ENCODE assay signal across 14 cellular contexts in the genomic region with DNA sequence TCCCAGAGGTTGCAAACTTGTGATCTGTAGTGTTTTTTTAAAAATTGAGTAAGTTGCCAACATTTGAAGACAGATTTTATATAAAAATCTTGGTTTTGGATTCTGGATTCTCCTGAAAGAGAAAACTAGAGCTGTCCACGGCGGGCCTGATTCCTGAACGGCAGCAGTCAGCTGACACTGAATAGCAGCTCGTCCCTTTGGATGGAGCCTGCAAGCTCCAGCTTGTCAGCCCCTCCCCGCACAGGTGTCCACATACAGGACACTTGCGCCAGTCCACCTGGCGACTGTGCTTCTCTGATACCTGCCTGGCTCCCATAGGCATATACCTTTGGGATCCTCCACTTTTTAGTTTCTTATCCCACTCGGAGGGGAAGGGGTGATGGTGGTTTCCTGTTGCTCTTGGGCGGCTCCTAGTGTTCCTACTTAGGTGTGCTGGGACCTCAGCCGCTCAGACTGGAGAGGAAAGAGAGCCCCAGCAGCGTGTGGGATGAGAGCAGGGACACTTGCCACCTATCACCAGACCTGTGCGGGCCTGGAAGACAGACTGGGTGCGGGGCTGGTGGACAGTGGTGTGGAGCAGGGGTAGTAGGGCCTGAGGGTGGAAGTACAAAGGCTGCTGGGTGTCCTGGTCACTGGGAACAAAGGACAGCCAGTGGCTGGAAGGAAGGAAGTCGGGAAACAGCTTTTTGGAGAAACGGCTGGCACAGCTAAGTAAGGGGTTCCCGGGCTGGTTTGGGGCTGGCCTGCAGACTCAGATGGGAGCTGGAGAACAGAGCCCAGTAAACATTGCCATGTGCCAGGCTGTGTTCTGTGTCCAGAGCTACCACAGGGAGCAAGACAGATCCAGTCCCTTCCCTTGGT. TPM values are rescaled to one million over a fixed set of nuclear protein-coding genes. Genes with fewer than 3 reads are reported as not detected.
A peak's percentile ranks its signal among the peaks of the same experiment; 100 is the strongest.
DNase-seq lines count a peak whose midpoint lies in the region; ATAC-seq, FAIRE-seq and TF ChIP-seq lines count a peak whose summit lies in the region.
"Had no signal": no experiment of that assay in that cellular context is flagged by ENCODE, and none has a peak within 500 bp of the region (broad histone marks: within the 10 kb centered on the region; RNA-seq: fewer than 3 reads in every experiment).

No MANE protein-coding gene starts in this region.

- H3K9me3 ChIP-seq in H1 (ENCODE audit: insufficient read depth in 2 of 2, low read depth in 1 of 2, low read length in 1 of 2), result no peaks in the 10 kb centered on the region
- H3K9me3 ChIP-seq: Peyer's patch had no signal

- H3K79me2 ChIP-seq in H1 (ENCODE audit: control insufficient read depth in 1 of 2, insufficient read depth in 2 of 2, low read length in 2 of 2), result no peaks in the 10 kb centered on the region

- 0 out of 2 replicates have a peak overlapping the region, but pooled peaks have one; percentile 48 for H3K27ac ChIP-seq in H1 (ENCODE audit: low read depth, low read length)
- H3K27ac ChIP-seq: Peyer's patch had no signal

- H3K36me3 ChIP-seq in H1 (ENCODE audit: control insufficient read depth in 2 of 4, insufficient read depth in 4 of 4, low read length in 3 of 4), result peaks cover 10 to 61% (median 40%) of the 10 kb centered on the region in 4 experiments; a peak in 7 of 8 replicates

- H3K14ac ChIP-seq in H1 (ENCODE audit: insufficient read length), result no peak overlapping the region

- H2BK120ac ChIP-seq in H1 (replicated peaks; ENCODE audit: low read depth, low read length), result no peak overlapping the region

- POLR2A ChIA-PET in H1 (lab: Charles Lee; ENCODE audit: partially characterized antibody), result interaction anchor here (1.5 to 4.5 kb wide), 5 partner anchors 9 to 47 kb away, joined by 3 to 15 read pairs (median 3); no protein-coding TSS in a partner anchor

- H3K4me1 ChIP-seq in H1 (replicated peaks in 1 of 4; ENCODE audit: control insufficient read depth in 3 of 4, insufficient read depth in 4 of 4, low read length in 3 of 4), result peaks cover 8 to 15% (median 11%) of the 10 kb centered on the region in 4 experiments; a peak in 6 of 7 replicates
- H3K4me1 ChIP-seq: Peyer's patch had no signal

- H2BK12ac ChIP-seq in H1 (ENCODE audit: low read depth, low read length), result no peak overlapping the region

- TF ChIP-seq RAD21 in H1 (IDR thresholded peaks at IDR 0.05 in 1 of 2, conservative IDR thresholded peaks at IDR 0.05 in 1 of 2; ENCODE audit: low read depth in 2 of 2, low read length in 2 of 2), result peak; percentile 38 to 63

- no peak overlapping the region for H3K4me2 ChIP-seq in H1 (ENCODE audit: insufficient read depth in 1 of 2, low read depth in 2 of 2, low read length in 2 of 2)

- H3K27me3 ChIP-seq in H1 (replicated peaks in 1 of 4; ENCODE audit: control insufficient read depth in 3 of 4, extremely low read depth in 1 of 4, insufficient read depth in 3 of 4, low read length in 3 of 4), result no peaks in the 10 kb centered on the region
- H3K27me3 ChIP-seq: Peyer's patch had no signal

- TF ChIP-seq CTCF in H1 (IDR thresholded peaks at IDR 0.05; ENCODE audit: control extremely low read depth in 1 of 3, insufficient read depth in 1 of 3, low read depth in 1 of 3, low read length in 3 of 3), result peak; percentile 58 to 73 (median 65)

- H2BK20ac ChIP-seq in H1 (ENCODE audit: low read length), result no peak overlapping the region

- H3K23me2 ChIP-seq in H1 (ENCODE audit: low read depth, low read length), result no peaks in the 10 kb centered on the region

- H2BK15ac ChIP-seq in H1 (ENCODE audit: low read length), result no peak overlapping the region; the same call in 1 of the 2 replicates

- DNase-seq in ELR (ENCODE audit: low read depth) (peak; percentile 17), NCI-H1930 (lab: John Stamatoyannopoulos, UW) (peak; percentile 65 to 67), H1 (ENCODE audit: low read depth in 1 of 2, low spot score in 2 of 2) (peak in 1 of 2 experiments; percentile 66), mesenteric fat pad (ENCODE audit: low spot score) (peak; percentile 74), MV-4-11 (lab: John Stamatoyannopoulos, UW) (no peak), HuH-7.5 (ENCODE audit: low spot score) (no peak)
- DNase-seq: activated CD4-positive, CD25-positive, alpha-beta regulatory T cell; GOT3; natural killer cell; NCI-H1048; Peyer's patch; stimulated activated naive CD8-positive, alpha-beta T cell treated with anti-CD3 and anti-CD28 coated beads, Interleukin-15, Interleukin-2, amounts not matched to agents 100 U/mL and 50 U/mL, for 24 hours had no signal

- CTCF ChIA-PET in H1 (lab: Charles Lee; ENCODE audit: partially characterized antibody), result interaction anchor here (0.5 to 5.9 kb wide), 27 partner anchors 8 to 373 kb away, joined by 3 to 22 read pairs (median 4); no protein-coding TSS in a partner anchor

- no peak overlapping the region for H3K9ac ChIP-seq in H1 (replicated peaks in 1 of 4; ENCODE audit: extremely low read depth in 1 of 4, low read depth in 3 of 4, low read length in 3 of 4)

- no peak overlapping the region for H2AFZ ChIP-seq in H1 (ENCODE audit: low read length)

- FAIRE-seq in H1 (lab: Jason Lieb, UNC), result no peak

- no peak overlapping the region for H2AK5ac ChIP-seq in H1 (ENCODE audit: low read depth, low read length)

- 0 out of 2 replicates have a peak overlapping the region, but pooled peaks have one; percentile 37 for H4K8ac ChIP-seq in H1 (ENCODE audit: extremely low read depth, insufficient read depth, low read length)

- H4K20me1 ChIP-seq in H1 (replicated peaks in 1 of 2; ENCODE audit: control insufficient read depth in 1 of 2, insufficient read depth in 2 of 2, low read length in 2 of 2), result peaks cover 0 to 2% of the 10 kb centered on the region in 2 experiments

- H4K91ac ChIP-seq in H1 (replicated peaks; ENCODE audit: insufficient read length, low read length), result peak overlapping the region; percentile 75

- no peak for TF ChIP-seq EP300 in H1 (IDR thresholded peaks at IDR 0.05; ENCODE audit: borderline replicate concordance in 1 of 2, low read depth in 2 of 2, low read length in 2 of 2)

- TF ChIP-seq POLR2A in H1 (IDR thresholded peaks at IDR 0.05; ENCODE audit: control extremely low read depth in 1 of 2, low read depth in 2 of 2, low read length in 2 of 2), result no peak

- H3K4ac ChIP-seq in H1 (replicated peaks; ENCODE audit: insufficient read length, low read depth, low read length), result peak overlapping the region; percentile 48

- no peak overlapping the region for H2BK5ac ChIP-seq in H1 (ENCODE audit: low read depth, low read length)

- H3K18ac ChIP-seq in H1 (ENCODE audit: extremely low read depth, low read length), result no peak overlapping the region

- H3K23ac ChIP-seq in H1 (ENCODE audit: insufficient read length), result no peak overlapping the region

- no peaks in the 10 kb centered on the region for H3K79me1 ChIP-seq in H1 (ENCODE audit: low read depth, low read length)

- H4K5ac ChIP-seq in H1 (ENCODE audit: insufficient read length, low read depth, low read length), result no peak overlapping the region

- H3K56ac ChIP-seq in H1 (replicated peaks; ENCODE audit: insufficient read length, low read depth, low read length), result no peak overlapping the region

- ATAC-seq in HG03354 (IDR thresholded peaks at IDR 0.05; ENCODE audit: poor library complexity, severe bottlenecking, unreplicated experiment), result no peak
- ATAC-seq: activated naive CD4-positive, alpha-beta T cell treated with anti-CD3 and anti-CD28 coated beads, Interleukin-2, amount 50 U/mL, for 72 hours; natural killer cell; stimulated activated naive CD8-positive, alpha-beta T cell treated with anti-CD3 and anti-CD28 coated beads, Interleukin-15, Interleukin-2, amounts not matched to agents 100 U/mL and 50 U/mL, for 24 hours had no signal

- H3K4me3 ChIP-seq in H1 (ENCODE audit: extremely low read depth in 1 of 4, insufficient read depth in 2 of 4, low read depth in 3 of 4, low read length in 4 of 4), result no peak overlapping the region
- H3K4me3 ChIP-seq: Peyer's patch had no signal

- WGBS in H1 (ENCODE audit: extremely low coverage in 1 of 2, insufficient coverage in 1 of 2, insufficient read length in 1 of 2, insufficient replicate concordance in 2 of 2, low coverage in 1 of 2, low lambda C conversion rate in 2 of 2, missing lambda C conversion rate in 1 of 2), 2 experiments, result 88% methylated on average over 16 of the region's 16 CpGs; no CpG with 5 or more reads in 1 of the 2 experiments

TF ChIP-seq in H1, 55 proteins besides CTCF, POLR2A, EP300 and RAD21 (continues in another document):
- TF ChIP-seq MAFK (IDR thresholded peaks at IDR 0.05; ENCODE audit: low read depth, low read length), result no peak
- TF ChIP-seq GABPA (IDR thresholded peaks at IDR 0.05; ENCODE audit: borderline replicate concordance, insufficient read depth, low read length), result no peak
- no peak for TF ChIP-seq BRCA1 (IDR thresholded peaks at IDR 0.05; ENCODE audit: low read depth, low read length)
- no peak for TF ChIP-seq CTBP2 (IDR thresholded peaks at IDR 0.05; ENCODE audit: borderline replicate concordance, insufficient read depth, insufficient read length, low read length)
- TF ChIP-seq NRF1 (IDR thresholded peaks at IDR 0.05; ENCODE audit: low read depth, low read length), result no peak
- no peak for TF ChIP-seq SIX5 (IDR thresholded peaks at IDR 0.05; ENCODE audit: low read depth, low read length)
- no peak for TF ChIP-seq KDM4A (IDR thresholded peaks at IDR 0.05; ENCODE audit: low read depth, low read length, severe bottlenecking)
- no peak for TF ChIP-seq JUND (IDR thresholded peaks at IDR 0.05; ENCODE audit: low read length)
- TF ChIP-seq KDM5A (IDR thresholded peaks at IDR 0.05; ENCODE audit: low read length), result no peak

RNA-seq across cellular contexts. Expression of gene GHRH, which starts 18.3 kb away (rescaled TPM):
- not detected in 2 replicates for total RNA-seq in H1 (2021; fragmentation: NEBNext Ultra II Directional; extraction: Animal tissue kit (Norgen Biotek cat#: 25700))
- polyA plus RNA-seq in H1 (2011; rRNA removed), result not detected in 2 replicates
- not detected for polyA plus RNA-seq in H1 (2011; cell fraction: cytosol; rRNA removed)
- polyA plus RNA-seq in H1 (2011; cell fraction: nucleus; rRNA removed), result not detected
- polyA plus RNA-seq in H1 (2012, experiment 1 of 2), result not detected in 4 replicates
- polyA plus RNA-seq in H1 (2012, experiment 2 of 2), result not detected
- not detected for polyA plus RNA-seq in H1 (2013, experiment 1 of 2)
- polyA plus RNA-seq in H1 (2013, experiment 2 of 2), result not detected
- not detected in 2 replicates for polyA minus RNA-seq in H1 (2011; rRNA and poly(A)+ RNA removed)
- polyA minus RNA-seq in H1 (2011; cell fraction: cytosol; rRNA and poly(A)+ RNA removed), result not detected
- not detected for polyA minus RNA-seq in H1 (2011; cell fraction: nucleus; rRNA and poly(A)+ RNA removed)
- not detected for total RNA-seq in mesenteric fat pad
- total RNA-seq: activated naive CD4-positive, alpha-beta T cell treated with anti-CD3 and anti-CD28 coated beads, Interleukin-2, amount 50 U/mL, for 72 hours; natural killer cell; Peyer's patch had no signal

RNA-seq across cellular contexts. Expression of gene MANBAL, which starts 46.1 kb away (rescaled TPM):
- total RNA-seq in H1 (2021; fragmentation: NEBNext Ultra II Directional; extraction: Animal tissue kit (Norgen Biotek cat#: 25700)), result 42.8 and 44.4 TPM in 2 replicates
- 120 and 140 TPM in 2 replicates for polyA plus RNA-seq in H1 (2011; rRNA removed)
- 98.6 TPM for polyA plus RNA-seq in H1 (2011; cell fraction: cytosol; rRNA removed)
- polyA plus RNA-seq in H1 (2011; cell fraction: nucleus; rRNA removed), result 64.4 TPM
- 60.6 to 68.4 TPM (median 64.0 TPM) in 4 replicates for polyA plus RNA-seq in H1 (2012, experiment 1 of 2)
- polyA plus RNA-seq in H1 (2012, experiment 2 of 2), result 70.1 TPM
- 48.6 TPM for polyA plus RNA-seq in H1 (2013, experiment 1 of 2)
- 56.1 TPM for polyA plus RNA-seq in H1 (2013, experiment 2 of 2)
- 46.6 and 52.2 TPM in 2 replicates for polyA minus RNA-seq in H1 (2011; rRNA and poly(A)+ RNA removed)
- polyA minus RNA-seq in H1 (2011; cell fraction: cytosol; rRNA and poly(A)+ RNA removed), result 22.8 TPM
- polyA minus RNA-seq in H1 (2011; cell fraction: nucleus; rRNA and poly(A)+ RNA removed), result 16.5 TPM
- 43.6 TPM for total RNA-seq in mesenteric fat pad

Comparison
In these comparisons a context has a peak if more than half of its experiments do, and no peak if none do; other contexts are left out.
1. DNase-seq: peak in ELR (single experiment), NCI-H1930 (2 of 2) and mesenteric fat pad (single experiment); none in MV-4-11 (single experiment) and HuH-7.5 (single experiment).